In the genomic region with DNA sequence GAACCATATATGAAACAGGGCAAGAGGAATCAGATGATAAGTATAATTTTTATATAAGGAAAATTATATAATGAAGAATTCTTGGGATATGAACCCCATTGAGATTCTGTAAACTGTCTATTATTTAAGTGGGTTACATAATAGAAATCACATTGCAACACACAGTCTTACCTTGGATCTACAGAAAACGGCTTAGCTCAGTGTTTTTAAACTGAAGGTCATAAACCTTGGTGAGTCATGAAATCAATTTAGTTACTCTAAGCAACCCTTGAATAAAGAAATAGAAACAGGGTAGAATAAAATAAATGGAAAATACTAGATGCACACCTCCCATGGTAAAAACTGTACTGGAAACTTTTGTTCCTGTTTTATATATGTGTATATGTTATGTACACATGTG, we compare ENCODE assay signal across 18 cellular contexts. TPM values are rescaled to one million over a fixed set of nuclear protein-coding genes. Genes with fewer than 3 reads are reported as not detected.
DNase-seq lines count a peak whose midpoint lies in the region; ATAC-seq, FAIRE-seq and TF ChIP-seq lines count a peak whose summit lies in the region.
"Had no signal": no experiment of that assay in that cellular context is flagged by ENCODE, and none has a peak within 500 bp of the region (broad histone marks: within the 10 kb centered on the region; RNA-seq: fewer than 3 reads in every experiment).

No MANE protein-coding gene starts in this region.

- no peaks in the 10 kb centered on the region for H3K9me3 ChIP-seq in SU-DHL-6 (ENCODE audit: insufficient read depth, low read length)
- H3K9me3 ChIP-seq in HepG2 (ENCODE audit: low read length), result peaks cover 5% of the 10 kb centered on the region; the same call in 1 of the 2 replicates

- intact Hi-C loops in HepG2 (cut with micrococcal nuclease; ENCODE audit: unreplicated experiment), result no loop called here

- H3K27ac ChIP-seq in SU-DHL-6 (ENCODE audit: low read depth, low read length) (peak overlapping the region; percentile 27; the same call in 1 of the 2 replicates), HepG2 (ENCODE audit: extremely low read length, insufficient read depth, low read length) (no peak overlapping the region)
- H3K27ac ChIP-seq: C4-2B had no signal

- H3K27me3 ChIP-seq in SU-DHL-6 (ENCODE audit: low read length), result no peaks in the 10 kb centered on the region
- H3K27me3 ChIP-seq in HepG2 (ENCODE audit: control insufficient read depth in 1 of 2, insufficient read depth in 2 of 2, low read length in 2 of 2), result no peaks in the 10 kb centered on the region

- no peaks in the 10 kb centered on the region for H3K9me2 ChIP-seq in SU-DHL-6 (replicated peaks; ENCODE audit: insufficient read depth, low read length)

- H3K4me2 ChIP-seq in SU-DHL-6 (ENCODE audit: low read depth, low read length, poor library complexity, severe bottlenecking) (no peak overlapping the region), HepG2 (ENCODE audit: low read depth, low read length) (no peak overlapping the region)

- 67% methylated on average over 1 of the region's 1 CpG for WGBS in HepG2 (ENCODE audit: low lambda C conversion rate)

- H3K4me3 ChIP-seq in SU-DHL-6 (ENCODE audit: insufficient read depth, low read length, poor library complexity, severe bottlenecking) (no peak overlapping the region), fibroblast of mammary gland (ENCODE audit: control insufficient read depth, low read depth, low read length) (no peak overlapping the region), HepG2 (replicated peaks in 1 of 3; ENCODE audit: insufficient read depth in 1 of 3, low read depth in 2 of 3, low read length in 3 of 3) (no peak overlapping the region)

- TF ChIP-seq EP300 in HepG2 (IDR thresholded peaks at IDR 0.05; ENCODE audit: low read depth in 2 of 2, low read length in 2 of 2), result no peak
- TF ChIP-seq EP300 in HepG2 (CRISPR knock-in tag; IDR thresholded peaks at IDR 0.05; ENCODE audit: borderline replicate concordance), result no peak

- H3K36me3 ChIP-seq in SU-DHL-6 (ENCODE audit: low read length) (no peaks in the 10 kb centered on the region), HepG2 (replicated peaks in 1 of 2; ENCODE audit: control insufficient read depth in 1 of 2, insufficient read depth in 2 of 2, low read length in 2 of 2) (peaks cover 0 to 4% of the 10 kb centered on the region in 2 experiments; a peak in 3 of 5 replicates)

- H4K20me1 ChIP-seq in SU-DHL-6 (ENCODE audit: low read depth, low read length) (no peaks in the 10 kb centered on the region), HepG2 (ENCODE audit: insufficient read depth, low read length) (no peaks in the 10 kb centered on the region)

- H3K79me2 ChIP-seq in SU-DHL-6 (ENCODE audit: insufficient read depth, low read length) (peaks cover 43% of the 10 kb centered on the region), HepG2 (ENCODE audit: insufficient read depth, low read length) (peaks cover 12% of the 10 kb centered on the region)

- no peak overlapping the region for H2AFZ ChIP-seq in SU-DHL-6 (ENCODE audit: low read depth, low read length, severe bottlenecking)
- H2AFZ ChIP-seq in HepG2 (ENCODE audit: low read length), result no peak overlapping the region

- H3K9ac ChIP-seq in SU-DHL-6 (ENCODE audit: low read length) (no peak overlapping the region), HepG2 (ENCODE audit: insufficient read depth, low read depth, low read length) (no peak overlapping the region)

- peaks cover 25% of the 10 kb centered on the region for H3F3A ChIP-seq in SU-DHL-6 (ENCODE audit: insufficient read depth)

- POLR2A ChIA-PET in HepG2 (lab: Yijun Ruan, JAX), result no interaction called here

- in situ Hi-C loops in HepG2 (cut with HindIII; ENCODE audit: extremely low pct_ligation_motif_present, low pct_unique_long_range_greater_than_20kb), result no loop called here

- H3K4me1 ChIP-seq in HepG2 (ENCODE audit: insufficient read depth, low read length), result no peaks in the 10 kb centered on the region

- no peak for TF ChIP-seq RAD21 in HepG2 (CRISPR knock-in tag; IDR thresholded peaks at IDR 0.05)

- no TSS peak for BruUV-seq in HepG2 (replicated peaks; lab: Mats Ljungman, UMichigan)

- no peak for TF ChIP-seq CTCF in SU-DHL-6 (IDR thresholded peaks at IDR 0.05; ENCODE audit: insufficient read depth, low read length, poor library complexity, severe bottlenecking)
- no peak for TF ChIP-seq CTCF in fibroblast of mammary gland (conservative IDR thresholded peaks at IDR 0.05; ENCODE audit: control insufficient read depth, insufficient read depth, low read depth, low read length)
- TF ChIP-seq CTCF in HepG2 (CRISPR knock-in tag; IDR thresholded peaks at IDR 0.05), result no peak

- peak; percentile 57 for DNase-seq in M059J (ENCODE audit: low read depth)
- DNase-seq in fibroblast of mammary gland (ENCODE audit: low read depth), result peak; percentile 38
- DNase-seq in HepG2 (ENCODE audit: low spot score), result no peak
- DNase-seq in NCI-H446 (lab: John Stamatoyannopoulos, UW), result no peak
- no peak for DNase-seq in T-helper 1 cell
- DNase-seq in activated CD4-positive, alpha-beta T cell treated with anti-CD3 and anti-CD28 coated beads, Interleukin-2, amount 50 U/mL, for 1 hour, result no peak
- no peak for DNase-seq in DMS153 treated with DMSO at 0.1 percent for 48 hours (lab: John Stamatoyannopoulos, UW; ENCODE audit: unreplicated experiment)
- DNase-seq: GDM1, MM.1S, NCI-H1417 treated with DMSO at 0.1 percent for 48 hours, NCI-H1930, NCI-H2171 treated with DMSO at 0.1 percent for 48 hours, NCI-H748 treated with DMSO at 0.1 percent for 48 hours had no signal

- ATAC-seq in HepG2, result no peak

- no peak for FAIRE-seq in HepG2 (lab: Jason Lieb, UNC)
- FAIRE-seq: GM12891, GM18507, H1 had no signal

- TF ChIP-seq POLR2A in HepG2 (IDR thresholded peaks at IDR 0.05; ENCODE audit: insufficient read depth in 1 of 2, low read depth in 2 of 2, low read length in 2 of 2), result no peak

- CTCF ChIA-PET in HepG2 (lab: Yijun Ruan, JAX; ENCODE audit: low intra/inter-chr PET ratio, low total read pairs), result no interaction called here

TF ChIP-seq in HepG2, 621 proteins besides CTCF, POLR2A, EP300 and RAD21 (continues in another document):
- 0 out of 4 replicates have a peak, but pooled peaks of 1 of the 2 experiments have one; percentile 13 for TF ChIP-seq MAFK (conservative IDR thresholded peaks at IDR 0.05 in 1 of 2, IDR thresholded peaks at IDR 0.05 in 1 of 2; ENCODE audit: low read length in 2 of 2)

RNA-seq across cellular contexts. Expression of a gene that starts 50.6 kb away (rescaled TPM):
- 8.1 and 16.6 TPM in 2 replicates for total RNA-seq in M059J (2014; rRNA removed; shearing (Covaris generic))
- total RNA-seq in HepG2 (2016; rRNA removed; fragmentation: Illumina TruSeq; extraction: Trizol), result 68.2 and 89.8 TPM in 2 replicates
- total RNA-seq in HepG2 (2016; cell fraction: cytosol; rRNA removed; fragmentation: Illumina TruSeq; extraction: Trizol; ENCODE audit: low read depth), result 58.1 and 65.6 TPM in 2 replicates
- 68.4 and 92.8 TPM in 2 replicates for total RNA-seq in HepG2 (2016; cell fraction: insoluble cytoplasmic fraction; rRNA removed; fragmentation: Illumina TruSeq; extraction: Trizol)
- 43.4 and 53.8 TPM in 2 replicates for total RNA-seq in HepG2 (2016; cell fraction: membrane; rRNA removed; fragmentation: Illumina TruSeq; extraction: Trizol)
- total RNA-seq in HepG2 (2016; cell fraction: nucleus; rRNA removed; fragmentation: Illumina TruSeq; extraction: Trizol), result 39.4 and 45.4 TPM in 2 replicates
- polyA plus RNA-seq in HepG2 (2011; rRNA removed), result 9.9 and 18.6 TPM in 2 replicates
- polyA plus RNA-seq in HepG2 (2011; cell fraction: cytosol; rRNA removed), result 6.5 and 8.9 TPM in 2 replicates
- polyA plus RNA-seq in HepG2 (2011; cell fraction: nucleus; rRNA removed), result 7.2 and 8.0 TPM in 2 replicates
- polyA plus RNA-seq in HepG2 (2012), result 10.5 and 21.7 TPM in 2 replicates
- 14.6 and 19.9 TPM in 2 replicates for polyA plus RNA-seq in HepG2 (2016; cell fraction: cytosol; fragmentation: Illumina TruSeq; extraction: Trizol; ENCODE audit: low read depth)
- polyA plus RNA-seq in HepG2 (2016; cell fraction: insoluble cytoplasmic fraction; fragmentation: Illumina TruSeq; extraction: Trizol; ENCODE audit: low read depth), result 57.8 and 61.8 TPM in 2 replicates
- 29.4 and 30.5 TPM in 2 replicates for polyA plus RNA-seq in HepG2 (2016; cell fraction: membrane; fragmentation: Illumina TruSeq; extraction: Trizol; ENCODE audit: low read depth)
- polyA plus RNA-seq in HepG2 (2016; cell fraction: nucleus; fragmentation: Illumina TruSeq; extraction: Trizol; ENCODE audit: insufficient read depth, low read depth), result 50.6 and 52.1 TPM in 2 replicates
- 12.2 and 23.7 TPM in 2 replicates for polyA minus RNA-seq in HepG2 (2011; rRNA and poly(A)+ RNA removed; ENCODE audit: low replicate concordance)
- 16.2 and 17.8 TPM in 2 replicates for polyA minus RNA-seq in HepG2 (2011; cell fraction: cytosol; rRNA and poly(A)+ RNA removed)
- 30.9 and 35.8 TPM in 2 replicates for polyA minus RNA-seq in HepG2 (2011; cell fraction: nucleus; rRNA and poly(A)+ RNA removed)

RNA-seq across cellular contexts. Expression of a gene that starts 50.9 kb away (rescaled TPM):
- 10.7 and 13.0 TPM in 2 replicates for total RNA-seq in M059J (2014; rRNA removed; shearing (Covaris generic))
- total RNA-seq in HepG2 (2016; rRNA removed; fragmentation: Illumina TruSeq; extraction: Trizol), result 30.0 and 35.3 TPM in 2 replicates
- total RNA-seq in HepG2 (2016; cell fraction: cytosol; rRNA removed; fragmentation: Illumina TruSeq; extraction: Trizol; ENCODE audit: low read depth), result 26.5 and 32.7 TPM in 2 replicates
- 30.5 and 35.1 TPM in 2 replicates for total RNA-seq in HepG2 (2016; cell fraction: insoluble cytoplasmic fraction; rRNA removed; fragmentation: Illumina TruSeq; extraction: Trizol)
- 21.8 and 25.2 TPM in 2 replicates for total RNA-seq in HepG2 (2016; cell fraction: membrane; rRNA removed; fragmentation: Illumina TruSeq; extraction: Trizol)
- 44.6 and 46.6 TPM in 2 replicates for total RNA-seq in HepG2 (2016; cell fraction: nucleus; rRNA removed; fragmentation: Illumina TruSeq; extraction: Trizol)
- polyA plus RNA-seq in HepG2 (2011; rRNA removed), result 13.7 and 13.8 TPM in 2 replicates
- 5.4 and 7.3 TPM in 2 replicates for polyA plus RNA-seq in HepG2 (2011; cell fraction: cytosol; rRNA removed)
- 14.2 and 21.4 TPM in 2 replicates for polyA plus RNA-seq in HepG2 (2011; cell fraction: nucleus; rRNA removed)
- polyA plus RNA-seq in HepG2 (2012), result 12.1 and 13.8 TPM in 2 replicates
- polyA plus RNA-seq in HepG2 (2016; cell fraction: cytosol; fragmentation: Illumina TruSeq; extraction: Trizol; ENCODE audit: low read depth), result 2.4 and 2.6 TPM in 2 replicates
- 23.4 and 23.9 TPM in 2 replicates for polyA plus RNA-seq in HepG2 (2016; cell fraction: insoluble cytoplasmic fraction; fragmentation: Illumina TruSeq; extraction: Trizol; ENCODE audit: low read depth)
- 6.3 and 7.2 TPM in 2 replicates for polyA plus RNA-seq in HepG2 (2016; cell fraction: membrane; fragmentation: Illumina TruSeq; extraction: Trizol; ENCODE audit: low read depth)
- polyA plus RNA-seq in HepG2 (2016; cell fraction: nucleus; fragmentation: Illumina TruSeq; extraction: Trizol; ENCODE audit: insufficient read depth, low read depth), result 43.8 and 46.2 TPM in 2 replicates
- 5.9 and 15.8 TPM in 2 replicates for polyA minus RNA-seq in HepG2 (2011; rRNA and poly(A)+ RNA removed; ENCODE audit: low replicate concordance)
- 14.3 and 20.7 TPM in 2 replicates for polyA minus RNA-seq in HepG2 (2011; cell fraction: cytosol; rRNA and poly(A)+ RNA removed)
- polyA minus RNA-seq in HepG2 (2011; cell fraction: nucleus; rRNA and poly(A)+ RNA removed), result 64.5 and 78.1 TPM in 2 replicates

Comparison
In these comparisons a context has a peak if more than half of its experiments do, and no peak if none do; other contexts are left out.
1. DNase-seq: peak in M059J (single experiment) and fibroblast of mammary gland (single experiment); none in HepG2 (single experiment), NCI-H446 (0 of 2), T-helper 1 cell (0 of 5), activated CD4-positive, alpha-beta T cell treated with anti-CD3 and anti-CD28 coated beads, Interleukin-2, amount 50 U/mL, for 1 hour (single experiment) and DMS153 treated with DMSO at 0.1 percent for 48 hours (single experiment).